1 cellular context compared by ENCODE assay signal in the genomic region with DNA sequence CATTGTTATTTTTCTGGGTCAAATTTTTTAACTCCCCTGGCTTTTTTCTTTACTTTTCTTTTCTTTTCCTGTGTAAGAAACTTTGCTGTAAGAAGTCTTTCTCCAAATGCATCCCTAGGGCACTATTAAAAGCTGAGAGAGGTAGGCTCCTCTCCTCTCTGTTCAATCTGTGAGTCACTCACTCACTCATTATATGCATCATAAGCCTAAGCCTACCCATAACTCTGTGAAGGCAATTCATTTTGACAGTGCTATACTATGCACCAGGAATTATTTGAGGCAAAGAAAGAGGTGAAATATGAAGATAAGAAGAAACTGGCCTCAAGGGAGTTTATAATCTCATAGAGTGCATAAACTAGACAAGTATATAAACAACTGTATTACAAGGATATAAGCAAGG.
TF ChIP-seq lines count a peak whose summit lies in the region.

No MANE protein-coding gene starts in this region.

TF ChIP-seq in HepG2, 621 proteins besides CTCF, POLR2A, EP300 and RAD21 (continued from another document):
- TF ChIP-seq CCAR2 (optimal IDR thresholded peaks at IDR 0.05; ENCODE audit: low read depth, low read length) (no peak), HNF4A (CRISPR knock-in tag; IDR thresholded peaks at IDR 0.05) (no peak), SP5 (CRISPR knock-in tag; IDR thresholded peaks at IDR 0.05; ENCODE audit: borderline replicate concordance, low read depth) (no peak), RORA (CRISPR knock-in tag; IDR thresholded peaks at IDR 0.05) (no peak), TCF7L2 (IDR thresholded peaks at IDR 0.05; ENCODE audit: low read depth, low read length) (no peak), WIZ (CRISPR knock-in tag; IDR thresholded peaks at IDR 0.05) (no peak), LBX2 (CRISPR knock-in tag; IDR thresholded peaks at IDR 0.05; ENCODE audit: borderline replicate concordance) (no peak), BCL6 (CRISPR knock-in tag; IDR thresholded peaks at IDR 0.05) (no peak), SMARCE1 (IDR thresholded peaks at IDR 0.05; ENCODE audit: borderline replicate concordance) (no peak)
- TF ChIP-seq, protein P1, sequence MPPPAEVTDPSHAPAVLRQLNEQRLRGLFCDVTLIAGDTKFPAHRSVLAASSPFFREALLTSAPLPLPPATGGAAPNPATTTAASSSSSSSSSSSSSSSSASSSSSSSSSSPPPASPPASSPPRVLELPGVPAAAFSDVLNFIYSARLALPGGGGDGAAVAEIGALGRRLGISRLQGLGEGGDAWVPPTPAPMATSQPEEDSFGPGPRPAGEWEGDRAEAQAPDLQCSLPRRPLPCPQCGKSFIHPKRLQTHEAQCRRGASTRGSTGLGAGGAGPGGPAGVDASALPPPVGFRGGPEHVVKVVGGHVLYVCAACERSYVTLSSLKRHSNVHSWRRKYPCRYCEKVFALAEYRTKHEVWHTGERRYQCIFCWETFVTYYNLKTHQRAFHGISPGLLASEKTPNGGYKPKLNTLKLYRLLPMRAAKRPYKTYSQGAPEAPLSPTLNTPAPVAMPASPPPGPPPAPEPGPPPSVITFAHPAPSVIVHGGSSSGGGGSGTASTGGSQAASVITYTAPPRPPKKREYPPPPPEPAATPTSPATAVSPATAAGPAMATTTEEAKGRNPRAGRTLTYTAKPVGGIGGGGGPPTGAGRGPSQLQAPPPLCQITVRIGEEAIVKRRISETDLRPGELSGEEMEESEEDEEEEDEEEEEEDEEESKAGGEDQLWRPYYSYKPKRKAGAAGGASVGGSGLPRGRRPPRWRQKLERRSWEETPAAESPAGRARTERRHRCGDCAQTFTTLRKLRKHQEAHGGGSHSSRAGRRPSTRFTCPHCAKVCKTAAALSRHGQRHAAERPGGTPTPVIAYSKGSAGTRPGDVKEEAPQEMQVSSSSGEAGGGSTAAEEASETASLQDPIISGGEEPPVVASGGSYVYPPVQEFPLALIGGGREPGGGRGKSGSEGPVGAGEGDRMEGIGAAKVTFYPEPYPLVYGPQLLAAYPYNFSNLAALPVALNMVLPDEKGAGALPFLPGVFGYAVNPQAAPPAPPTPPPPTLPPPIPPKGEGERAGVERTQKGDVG (CRISPR knock-in tag; IDR thresholded peaks at IDR 0.05; ENCODE audit: borderline replicate concordance) = no peak
TF ChIP-seq in HepG2: peak in this region for 0.
